ENCODE assay signal across 28 cellular contexts in genomic region chr5:128158342-128158741, GRCh38.
"Had no signal": no experiment of that assay in that cellular context is flagged by ENCODE, and none has a peak within 500 bp of the region (broad histone marks: within the 10 kb centered on the region; RNA-seq: fewer than 3 reads in every experiment).

No MANE protein-coding gene starts in this region.

- H3K4me2 ChIP-seq: hepatocyte had no signal

- FAIRE-seq: endometrium, endothelial cell of umbilical vein, frontal cortex had no signal

- H3K9me3 ChIP-seq: colonic mucosa, esophagus muscularis mucosa, esophagus squamous epithelium, gastrocnemius medialis, gastroesophageal sphincter had no signal

- H3K4me1 ChIP-seq: colonic mucosa, esophagus squamous epithelium, foreskin keratinocyte, gastrocnemius medialis, heart left ventricle, heart right ventricle had no signal

- H3K4me3 ChIP-seq: colonic mucosa, coronary artery, dorsolateral prefrontal cortex, esophagus muscularis mucosa, esophagus squamous epithelium, gastrocnemius medialis, gastroesophageal sphincter, heart left ventricle, heart right ventricle, hepatocyte had no signal

- H3K79me2 ChIP-seq: hepatocyte had no signal

- H3K27ac ChIP-seq: colonic mucosa, coronary artery, epithelial cell of prostate, esophagus muscularis mucosa, esophagus squamous epithelium, foreskin keratinocyte, gastrocnemius medialis, gastroesophageal sphincter, heart left ventricle, heart right ventricle, hepatocyte had no signal

- DNase-seq: colonic mucosa; cortex of kidney; dermis blood vessel endothelial cell; dorsolateral prefrontal cortex; effector CD4-positive, alpha-beta T cell; effector CD8-positive, alpha-beta T cell; effector memory CD4-positive, alpha-beta T cell; effector memory CD8-positive, alpha-beta T cell; endodermal cell; erythroblast; esophagus squamous epithelium; foreskin fibroblast; foreskin keratinocyte; foreskin melanocyte; gastrocnemius medialis; glutamatergic neuron; head of caudate nucleus; heart left ventricle; heart right ventricle had no signal

- ATAC-seq: effector memory CD8-positive, alpha-beta T cell; esophagus mucosa; foreskin keratinocyte; gastrocnemius medialis; gastroesophageal sphincter; heart left ventricle; heart right ventricle had no signal

- H2AFZ ChIP-seq: hepatocyte had no signal

- H3K27me3 ChIP-seq: colonic mucosa, dorsolateral prefrontal cortex, esophagus muscularis mucosa, esophagus squamous epithelium, foreskin keratinocyte, gastrocnemius medialis, gastroesophageal sphincter, heart left ventricle, heart right ventricle, hepatocyte had no signal
